Comparison of ENCODE assay signal across 8 cellular contexts in the genomic region with DNA sequence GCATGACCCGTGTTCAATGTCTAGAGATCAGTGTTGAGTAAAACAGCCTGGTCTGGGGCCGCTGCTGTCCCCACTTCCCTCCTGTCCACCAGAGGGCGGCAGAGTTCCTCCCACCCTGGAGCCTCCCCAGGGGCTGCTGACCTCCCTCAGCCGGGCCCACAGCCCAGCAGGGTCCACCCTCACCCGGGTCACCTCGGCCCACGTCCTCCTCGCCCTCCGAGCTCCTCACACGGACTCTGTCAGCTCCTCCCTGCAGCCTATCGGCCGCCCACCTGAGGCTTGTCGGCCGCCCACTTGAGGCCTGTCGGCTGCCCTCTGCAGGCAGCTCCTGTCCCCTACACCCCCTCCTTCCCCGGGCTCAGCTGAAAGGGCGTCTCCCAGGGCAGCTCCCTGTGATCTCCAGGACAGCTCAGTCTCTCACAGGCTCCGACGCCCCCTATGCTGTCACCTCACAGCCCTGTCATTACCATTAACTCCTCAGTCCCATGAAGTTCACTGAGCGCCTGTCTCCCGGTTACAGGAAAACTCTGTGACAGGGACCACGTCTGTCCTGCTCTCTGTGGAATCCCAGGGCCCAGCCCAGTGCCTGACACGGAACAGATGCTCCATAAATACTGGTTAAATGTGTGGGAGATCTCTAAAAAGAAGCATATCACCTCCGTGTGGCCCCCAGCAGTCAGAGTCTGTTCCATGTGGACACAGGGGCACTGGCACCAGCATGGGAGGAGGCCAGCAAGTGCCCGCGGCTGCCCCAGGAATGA. TPM values are rescaled to one million over a fixed set of nuclear protein-coding genes. Genes with fewer than 3 reads are reported as not detected.
DNase-seq lines count a peak whose midpoint lies in the region; ATAC-seq and TF ChIP-seq lines count a peak whose summit lies in the region.

No MANE protein-coding gene starts in this region.

- DNase-seq in SIG-M5 treated with dmso at 0.1 percent for 504 hours (lab: John Stamatoyannopoulos, UW; ENCODE audit: unreplicated experiment) (peak; percentile 56), SIG-M5 (lab: John Stamatoyannopoulos, UW) (no peak), NCI-H1436 treated with DMSO at 0.1 percent for 48 hours (lab: John Stamatoyannopoulos, UW) (peak; percentile 59), T-helper 22 cell (ENCODE audit: low read depth) (peak; percentile 39), ascending aorta (ENCODE audit: low spot score in 2 of 2) (no peak), iPS-NIHi11 (ENCODE audit: low spot score) (peak; percentile 74)
- peak; percentile 60 to 71 for DNase-seq in stimulated activated CD4-positive, alpha-beta T cell treated with anti-CD3 and anti-CD28 coated beads, Interleukin-4, amount 100 ng/mL, for 48 hours (ENCODE audit: low read depth in 2 of 2)

- peak in 2 of 3 experiments; percentile 3 to 19 for TF ChIP-seq CTCF in ascending aorta (IDR thresholded peaks at IDR 0.05)

- H3K36me3 ChIP-seq in ascending aorta, result no peaks in the 10 kb centered on the region

- ATAC-seq in GM18520 (IDR thresholded peaks at IDR 0.05; ENCODE audit: unreplicated experiment), result no peak

- intact Hi-C loops in ascending aorta (cut with DNase I), result no loop called here

- no peak overlapping the region for H3K27ac ChIP-seq in ascending aorta

- no peaks in the 10 kb centered on the region for H3K4me1 ChIP-seq in ascending aorta

- H3K4me3 ChIP-seq in ascending aorta, result no peak overlapping the region

- H3K9me3 ChIP-seq in ascending aorta, result no peaks in the 10 kb centered on the region

- no peaks in the 10 kb centered on the region for H3K27me3 ChIP-seq in ascending aorta

RNA-seq across cellular contexts. Expression of a gene that starts 1.5 kb away (rescaled TPM):
- not detected for total RNA-seq in ascending aorta

RNA-seq across cellular contexts. Expression of a gene that starts 18.9 kb away (rescaled TPM):
- not detected for total RNA-seq in ascending aorta

RNA-seq across cellular contexts. Expression of a gene that starts 48.4 kb away (rescaled TPM):
- not detected for total RNA-seq in ascending aorta

Comparison
In these comparisons a context has a peak if more than half of its experiments do, and no peak if none do; other contexts are left out.
1. DNase-seq: peak in SIG-M5 treated with dmso at 0.1 percent for 504 hours (single experiment), NCI-H1436 treated with DMSO at 0.1 percent for 48 hours (single experiment), T-helper 22 cell (single experiment), iPS-NIHi11 (single experiment) and stimulated activated CD4-positive, alpha-beta T cell treated with anti-CD3 and anti-CD28 coated beads, Interleukin-4, amount 100 ng/mL, for 48 hours (2 of 2); none in SIG-M5 (single experiment) and ascending aorta (0 of 2).